In genomic region chr9:127123239-127123935, GRCh38 we compare ENCODE assay signal across 9 cellular contexts. TPM values are rescaled to one million over a fixed set of nuclear protein-coding genes. Genes with fewer than 3 reads are reported as not detected.
DNase-seq lines count a peak whose midpoint lies in the region; ATAC-seq and TF ChIP-seq lines count a peak whose summit lies in the region.
"Had no signal": no experiment of that assay in that cellular context is flagged by ENCODE, and none has a peak within 500 bp of the region (broad histone marks: within the 10 kb centered on the region; RNA-seq: fewer than 3 reads in every experiment).

No MANE protein-coding gene starts in this region.

- TF ChIP-seq CTCF in fibroblast of the aortic adventitia (IDR thresholded peaks at IDR 0.05; ENCODE audit: insufficient read depth, low read length), result no peak
- no peak for TF ChIP-seq CTCF in osteocyte (IDR thresholded peaks at IDR 0.05)

- ATAC-seq in HG03457 (IDR thresholded peaks at IDR 0.05; ENCODE audit: unreplicated experiment), result no peak
- no peak for ATAC-seq in HG02588 (IDR thresholded peaks at IDR 0.05; ENCODE audit: unreplicated experiment)
- ATAC-seq in esophagus mucosa, result no peak

- no peaks in the 10 kb centered on the region for H3K9me3 Mint-ChIP-seq in osteocyte (ENCODE audit: unreplicated experiment)

- DNase-seq in DMS79 (lab: John Stamatoyannopoulos, UW), result peak; percentile 83
- DNase-seq in NCI-H82 treated with DMSO at 0.1 percent for 48 hours (lab: John Stamatoyannopoulos, UW; ENCODE audit: unreplicated experiment), result peak; percentile 64
- DNase-seq in fibroblast of the aortic adventitia (ENCODE audit: low read depth), result peak; percentile 32
- DNase-seq in osteocyte (ENCODE audit: extremely low spot score, unreplicated experiment), result no peak
- no peak for DNase-seq in retina

- H3K4me1 Mint-ChIP-seq in osteocyte (ENCODE audit: unreplicated experiment), result peaks cover 42% of the 10 kb centered on the region

- H3K4me3 ChIP-seq in fibroblast of the aortic adventitia (ENCODE audit: low read depth, low read length), result peak overlapping the region; percentile 48

- H3K27me3 Mint-ChIP-seq in osteocyte (ENCODE audit: unreplicated experiment), result no peaks in the 10 kb centered on the region

- H3K27ac Mint-ChIP-seq in osteocyte (ENCODE audit: unreplicated experiment), result peak overlapping the region; percentile 96

- H3K36me3 Mint-ChIP-seq in osteocyte (ENCODE audit: unreplicated experiment), result peaks cover 2% of the 10 kb centered on the region

- H3K4me3 Mint-ChIP-seq in osteocyte (ENCODE audit: unreplicated experiment), result peak overlapping the region; percentile 92

RNA-seq across cellular contexts. Expression of gene ANGPTL2, which starts 1.0 kb away (rescaled TPM):
- total RNA-seq in fibroblast of the aortic adventitia (ENCODE audit: low replicate concordance), result 41.0 and 47.5 TPM in 2 replicates
- 34.8 and 40.0 TPM in 2 replicates for total RNA-seq in osteocyte
- total RNA-seq in esophagus mucosa, result 2.1 TPM
- total RNA-seq: activated CD8-positive, alpha-beta memory T cell treated with anti-CD3 and anti-CD28 coated beads for 36 hours had no signal

Comparison
In these comparisons a context has a peak if more than half of its experiments do, and no peak if none do; other contexts are left out.
1. DNase-seq: peak in DMS79 (single experiment), NCI-H82 treated with DMSO at 0.1 percent for 48 hours (single experiment) and fibroblast of the aortic adventitia (single experiment); none in osteocyte (single experiment) and retina (single experiment).
2. RNA of gene ANGPTL2, which starts 1.0 kb away (total RNA-seq): 41.0 to 47.5 TPM in fibroblast of the aortic adventitia and 34.8 to 40.0 TPM in osteocyte; 2.1 TPM in esophagus mucosa (single experiment); every median in the first group is over 10 times any median in the second.